11 cellular contexts compared by ENCODE assay signal in genomic region chr2:238929242-238930081, GRCh38.
A peak's percentile ranks its signal among the peaks of the same experiment; 100 is the strongest.
DNase-seq lines count a peak whose midpoint lies in the region; ATAC-seq and TF ChIP-seq lines count a peak whose summit lies in the region.
"Had no signal": no experiment of that assay in that cellular context is flagged by ENCODE, and none has a peak within 500 bp of the region (broad histone marks: within the 10 kb centered on the region; RNA-seq: fewer than 3 reads in every experiment).

No MANE protein-coding gene starts in this region.

- no peak overlapping the region for H3K27ac ChIP-seq in Panc1 (ENCODE audit: low read length)
- H3K27ac ChIP-seq in dorsolateral prefrontal cortex, result peak overlapping the region in 32 of 59 donors; percentile 4 to 80 (median 48)
- H3K27ac ChIP-seq in left lung, result peak overlapping the region in 1 of 2 donors; percentile 33
- peak overlapping the region in 7 of 8 donors; percentile 26 to 63 (median 45) for H3K27ac ChIP-seq in spleen

- H3K9me3 ChIP-seq in Panc1 (ENCODE audit: control insufficient read depth, insufficient read depth, low read depth, low read length) (no peaks in the 10 kb centered on the region), left lung (peaks cover 0 to 10% of the 10 kb centered on the region in 2 donors), spleen (peaks cover 0 to 12% (median 4%) of the 10 kb centered on the region in 8 donors)

- H3K4me3 ChIP-seq in Panc1 (ENCODE audit: low read depth in 2 of 2, low read length in 2 of 2) (no peak overlapping the region), dorsolateral prefrontal cortex (no peak overlapping the region), left lung (no peak overlapping the region), spleen (no peak overlapping the region)
- H3K4me3 ChIP-seq: GM12878 had no signal

- BruUV-seq in Panc1 (replicated peaks; lab: Mats Ljungman, UMichigan), result no TSS peak

- in situ Hi-C loops in Panc1 (cut with HindIII; ENCODE audit: low pct_unique_long_range_greater_than_20kb, low sequenced_read_pairs), result no loop called here

- H3K4me1 ChIP-seq in Panc1 (ENCODE audit: control insufficient read depth, insufficient read depth, low read length), result no peaks in the 10 kb centered on the region
- no peaks in the 10 kb centered on the region for H3K4me1 ChIP-seq in left lung
- H3K4me1 ChIP-seq in spleen, result peaks cover 0 to 5% (median 0%) of the 10 kb centered on the region in 6 donors

- H3K27me3 ChIP-seq in Panc1 (ENCODE audit: control insufficient read depth, insufficient read depth, low read length) (0 out of 2 replicates have a peak, but pooled peaks cover 7% of the 10 kb centered on the region), dorsolateral prefrontal cortex (no peaks in the 10 kb centered on the region), left lung (peaks cover 0 to 29% of the 10 kb centered on the region in 2 donors), spleen (replicated peaks in 1 of 7) (peaks cover 0 to 68% (median 2%) of the 10 kb centered on the region in 7 donors)

- intact Hi-C loops in Panc1 (cut with micrococcal nuclease; ENCODE audit: unreplicated experiment) (no loop called here), dorsolateral prefrontal cortex (cut with DNase I) (no loop called here), left lung (cut with DNase I) (no loop called here), spleen (cut with DNase I; ENCODE audit: low total_unique reads) (no loop called here), CD14-positive monocyte (cut with micrococcal nuclease) (no loop called here)

- no peak for TF ChIP-seq POLR2A in spleen (IDR thresholded peaks at IDR 0.05)

- DNase-seq in Panc1 (ENCODE audit: low read depth, low spot score), result no peak
- DNase-seq in dorsolateral prefrontal cortex, result peak in 6 of 10 donors; percentile 45 to 66 (median 64)
- peak in 1 of 2 donors; percentile 24 for DNase-seq in left lung
- peak; percentile 52 for DNase-seq in spleen
- DNase-seq in CD14-positive monocyte (ENCODE audit: low spot score), result no peak
- no peak for DNase-seq in SIG-M5 treated with dmso at 0.1 percent for 504 hours (lab: John Stamatoyannopoulos, UW; ENCODE audit: unreplicated experiment)
- DNase-seq: NCI-H2081 treated with DMSO at 0.1 percent for 48 hours had no signal

- POLR2A ChIA-PET in Panc1 (lab: Charles Lee), result no interaction called here

- H3K27me3 Mint-ChIP-seq in CD14-positive monocyte (ENCODE audit: low read depth in 3 of 3), result peaks cover 9 to 27% (median 14%) of the 10 kb centered on the region in 3 donors

- no peaks in the 10 kb centered on the region for H3K4me1 Mint-ChIP-seq in CD14-positive monocyte
- H3K4me1 Mint-ChIP-seq: IgD-negative memory B cell had no signal

- no peaks in the 10 kb centered on the region for H3K36me3 ChIP-seq in Panc1 (ENCODE audit: control insufficient read depth, insufficient read depth, low read length)
- H3K36me3 ChIP-seq in left lung, result no peaks in the 10 kb centered on the region
- H3K36me3 ChIP-seq in spleen, result no peaks in the 10 kb centered on the region

- no peaks in the 10 kb centered on the region for H3K36me3 Mint-ChIP-seq in CD14-positive monocyte
- H3K36me3 Mint-ChIP-seq: IgD-negative memory B cell had no signal

- no peak overlapping the region for H3K27ac Mint-ChIP-seq in CD14-positive monocyte
- H3K27ac Mint-ChIP-seq: IgD-negative memory B cell had no signal

- 0 out of 2 replicates have a peak, but pooled peaks have one; percentile 45 for ATAC-seq in Panc1
- ATAC-seq in left lung, result peak; percentile 34
- ATAC-seq in GM21825 (IDR thresholded peaks at IDR 0.05; ENCODE audit: unreplicated experiment), result no peak
- ATAC-seq in HG03457 (IDR thresholded peaks at IDR 0.05; ENCODE audit: unreplicated experiment), result no peak
- ATAC-seq: GM12878 had no signal

- TF ChIP-seq CTCF in Panc1 (IDR thresholded peaks at IDR 0.05) (no peak), dorsolateral prefrontal cortex (IDR thresholded peaks at IDR 0.05 in 54 of 56, conservative IDR thresholded peaks at IDR 0.05 in 2 of 56; ENCODE audit: low read depth in 1 of 56, partially characterized antibody in 56 of 56) (no peak), left lung (IDR thresholded peaks at IDR 0.05) (no peak), spleen (IDR thresholded peaks at IDR 0.05 in 8 of 11, conservative IDR thresholded peaks at IDR 0.05 in 3 of 11) (no peak), CD14-positive monocyte (IDR thresholded peaks at IDR 0.05) (no peak)

- H3K4me3 Mint-ChIP-seq in CD14-positive monocyte, result no peak overlapping the region

- CTCF ChIA-PET in Panc1 (lab: Charles Lee), result no interaction called here

- H3K9me3 Mint-ChIP-seq in CD14-positive monocyte, result peaks cover 0 to 4% (median 0%) of the 10 kb centered on the region in 7 donors

- WGBS in spleen, 5 donors, result 56 to 73% (median 63%) methylated on average over 12 of the region's 12 CpGs

Comparison
In these comparisons a context has a peak if more than half of its experiments do, and no peak if none do; other contexts are left out.
1. ATAC-seq: peak in Panc1 (single experiment) and left lung (single experiment); none in GM21825 (single experiment) and HG03457 (single experiment).
2. DNase-seq: peak in dorsolateral prefrontal cortex (6 of 10) and spleen (single experiment); none in Panc1 (single experiment), CD14-positive monocyte (single experiment) and SIG-M5 treated with dmso at 0.1 percent for 504 hours (single experiment).